ENCODE assay signal across 18 cellular contexts in the genomic region with DNA sequence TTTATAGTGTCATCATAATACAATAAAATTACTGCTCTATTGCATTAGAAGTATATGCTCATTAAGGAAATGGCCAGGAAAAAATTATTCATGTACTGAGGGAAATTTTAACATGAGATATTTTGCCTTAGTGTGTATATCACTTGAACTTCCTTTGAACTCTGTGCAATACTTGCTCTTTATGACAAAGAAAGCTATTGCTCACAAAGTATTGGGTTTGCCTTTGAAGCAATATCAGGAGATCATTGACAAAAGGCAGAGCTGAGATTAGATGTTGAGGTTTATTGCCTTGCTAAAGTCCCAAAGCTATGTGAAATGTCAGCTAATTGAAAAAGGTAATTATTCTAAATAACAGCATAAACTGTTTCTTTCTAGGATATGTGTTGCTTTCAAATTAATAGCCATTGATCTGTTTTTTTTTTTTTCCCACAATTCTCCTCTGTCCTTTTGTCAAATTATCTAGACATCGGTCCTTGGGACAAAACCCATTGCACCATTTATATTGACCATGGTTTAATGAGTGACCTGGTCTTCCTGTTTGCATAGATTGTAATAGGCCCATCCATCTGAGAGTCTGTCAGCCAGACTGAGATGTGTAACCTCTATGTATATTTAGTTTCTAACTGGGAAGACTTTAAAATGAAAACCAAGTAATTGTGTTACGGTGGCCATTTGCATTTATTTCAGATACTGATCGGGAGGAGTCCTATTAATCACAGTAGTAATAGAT.
"Had no signal": no experiment of that assay in that cellular context is flagged by ENCODE, and none has a peak within 500 bp of the region (broad histone marks: within the 10 kb centered on the region; RNA-seq: fewer than 3 reads in every experiment).

No MANE protein-coding gene starts in this region.

- H3K4me2 ChIP-seq: smooth muscle cell had no signal

- H3K27ac Mint-ChIP-seq: immature natural killer cell; memory B cell; naive thymus-derived CD4-positive, alpha-beta T cell; nephron progenitor cell had no signal

- ATAC-seq: gastroesophageal sphincter; lower lobe of right lung; naive thymus-derived CD4-positive, alpha-beta T cell had no signal

- H3K36me3 Mint-ChIP-seq: memory B cell; naive thymus-derived CD4-positive, alpha-beta T cell had no signal

- FAIRE-seq: keratinocyte had no signal

- H3K4me1 Mint-ChIP-seq: immature natural killer cell; memory B cell; naive thymus-derived CD4-positive, alpha-beta T cell; nephron progenitor cell had no signal

- H3K27me3 ChIP-seq: esophagus squamous epithelium, gastroesophageal sphincter, right atrium auricular region had no signal

- H3K4me3 Mint-ChIP-seq: immature natural killer cell; memory B cell; naive thymus-derived CD4-positive, alpha-beta T cell; nephron progenitor cell had no signal

- H3K9me3 Mint-ChIP-seq: memory B cell had no signal

- H3K27ac ChIP-seq: esophagus squamous epithelium, gastroesophageal sphincter, left ventricle myocardium inferior, lower lobe of right lung, right atrium auricular region had no signal

- H3K9me3 ChIP-seq: esophagus squamous epithelium, gastroesophageal sphincter, left ventricle myocardium inferior, lower lobe of right lung, right atrium auricular region had no signal

- H3K27me3 Mint-ChIP-seq: memory B cell; naive thymus-derived CD4-positive, alpha-beta T cell had no signal

- DNase-seq: esophagus squamous epithelium; foreskin fibroblast; glutamatergic neuron; immature natural killer cell; left ventricle myocardium inferior; lower lobe of right lung; midbrain; naive thymus-derived CD4-positive, alpha-beta T cell; nephron progenitor cell; posterior cingulate gyrus; stimulated activated CD4-positive, alpha-beta T cell treated with anti-CD3 and anti-CD28 coated beads, Interleukin-2, amount 100 ng/mL, for 48 hours; stimulated activated naive CD4-positive, alpha-beta T cell treated with Interleukin-2 at 50 U/mL for 16 hours; trophoblast cell had no signal

- H3K4me1 ChIP-seq: esophagus squamous epithelium, gastroesophageal sphincter, left ventricle myocardium inferior, lower lobe of right lung, right atrium auricular region had no signal

- H3K4me3 ChIP-seq: esophagus squamous epithelium, gastroesophageal sphincter, left ventricle myocardium inferior, lower lobe of right lung, right atrium auricular region, smooth muscle cell had no signal

- H3K36me3 ChIP-seq: esophagus squamous epithelium, gastroesophageal sphincter, left ventricle myocardium inferior, lower lobe of right lung, right atrium auricular region had no signal
